14 cellular contexts compared by ENCODE assay signal in the genomic region with DNA sequence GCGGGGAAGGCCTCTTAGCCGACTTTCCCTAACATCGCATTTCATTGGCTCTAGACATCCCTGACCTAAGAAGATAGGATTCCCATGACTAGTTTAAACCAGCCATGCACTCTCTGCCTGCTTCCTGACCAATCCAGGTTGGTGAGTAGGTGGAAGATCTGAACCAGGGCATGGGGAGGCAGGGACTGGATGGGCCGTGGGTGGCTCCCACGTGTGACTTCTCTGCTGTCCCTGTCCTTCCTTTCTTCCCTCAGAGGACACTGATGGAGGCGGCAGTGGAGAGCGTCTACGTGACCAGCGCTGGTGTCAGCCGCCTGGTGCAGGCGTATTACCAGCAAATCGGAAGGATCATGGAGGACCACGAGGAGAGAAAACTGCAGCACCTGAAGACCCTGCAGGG.
A peak's percentile ranks its signal among the peaks of the same experiment; 100 is the strongest.
DNase-seq lines count a peak whose midpoint lies in the region; TF ChIP-seq lines count a peak whose summit lies in the region.
"Had no signal": no experiment of that assay in that cellular context is flagged by ENCODE, and none has a peak within 500 bp of the region (broad histone marks: within the 10 kb centered on the region; RNA-seq: fewer than 3 reads in every experiment).

No MANE protein-coding gene starts in this region.

- H3K4me1 ChIP-seq in sigmoid colon = no peaks in the 10 kb centered on the region
- H3K4me1 ChIP-seq: A549, Caco-2 had no signal

- H3K27ac Mint-ChIP-seq in neural crest cell (ENCODE audit: unreplicated experiment) (no peak overlapping the region), progenitor cell of endocrine pancreas (no peak overlapping the region)
- H3K27ac Mint-ChIP-seq: CD4-positive, alpha-beta T cell had no signal

- H3K27me3 ChIP-seq in sigmoid colon = no peaks in the 10 kb centered on the region

- intact Hi-C loops in sigmoid colon (cut with DNase I) = no loop called here

- H3K9me3 ChIP-seq in sigmoid colon = no peaks in the 10 kb centered on the region
- H3K9me3 ChIP-seq: A549, Caco-2 had no signal

- no peaks in the 10 kb centered on the region for H3K4me1 Mint-ChIP-seq in neural crest cell
- no peaks in the 10 kb centered on the region for H3K4me1 Mint-ChIP-seq in progenitor cell of endocrine pancreas (ENCODE audit: low read depth)

- TF ChIP-seq EP300 in sigmoid colon (IDR thresholded peaks at IDR 0.05) = no peak

- WGBS in sigmoid colon, 2 donors = 88 to 89% methylated on average over 13 of the region's 13 CpGs

- H3K4me3 ChIP-seq in sigmoid colon = no peak overlapping the region
- H3K4me3 ChIP-seq: A549 had no signal

- TF ChIP-seq CTCF in neural crest cell (conservative IDR thresholded peaks at IDR 0.05) (no peak), sigmoid colon (IDR thresholded peaks at IDR 0.05) (no peak), progenitor cell of endocrine pancreas (IDR thresholded peaks at IDR 0.05; ENCODE audit: unreplicated experiment) (no peak)

- H3K27me3 Mint-ChIP-seq in neural crest cell (ENCODE audit: low read depth) (no peaks in the 10 kb centered on the region), progenitor cell of endocrine pancreas (no peaks in the 10 kb centered on the region)
- H3K27me3 Mint-ChIP-seq: CD4-positive, alpha-beta T cell had no signal

- peak overlapping the region; percentile 26 for H3K4me3 Mint-ChIP-seq in neural crest cell
- no peak overlapping the region for H3K4me3 Mint-ChIP-seq in progenitor cell of endocrine pancreas (ENCODE audit: low read depth)
- H3K4me3 Mint-ChIP-seq: CD4-positive, alpha-beta T cell had no signal

- H3K9me3 Mint-ChIP-seq in neural crest cell = no peaks in the 10 kb centered on the region
- no peaks in the 10 kb centered on the region for H3K9me3 Mint-ChIP-seq in progenitor cell of endocrine pancreas (ENCODE audit: low read depth)
- H3K9me3 Mint-ChIP-seq: CD4-positive, alpha-beta T cell had no signal

- TF ChIP-seq POLR2A in sigmoid colon (IDR thresholded peaks at IDR 0.05) = no peak

- H3K36me3 Mint-ChIP-seq in neural crest cell (ENCODE audit: low read depth) (peaks cover 22% of the 10 kb centered on the region), progenitor cell of endocrine pancreas (ENCODE audit: insufficient read depth) (peaks cover 14% of the 10 kb centered on the region)

- H3K36me3 ChIP-seq in sigmoid colon = peaks cover 11 to 87% (median 36%) of the 10 kb centered on the region in 4 donors

- no peak overlapping the region for H3K27ac ChIP-seq in sigmoid colon
- H3K27ac ChIP-seq: 22Rv1, A549, C4-2B had no signal

- peak; percentile 25 for DNase-seq in activated effector memory CD4-positive, alpha-beta T cell treated with anti-CD3 and anti-CD28 coated beads, Interleukin-2, amount 50 U/mL, for 16 hours
- DNase-seq in activated effector memory CD4-positive, alpha-beta T cell treated with Interleukin-2 at 50 U/mL for 16 hours = no peak
- DNase-seq in RKO (ENCODE audit: low spot score) (peak; percentile 33), neural crest cell (ENCODE audit: low read depth, low spot score) (no peak), sigmoid colon (peak; percentile 28), progenitor cell of endocrine pancreas (ENCODE audit: low spot score, unreplicated experiment) (no peak), NCI-H146 (lab: John Stamatoyannopoulos, UW) (no peak)
- DNase-seq in activated CD4-positive, alpha-beta T cell treated with anti-CD3 and anti-CD28 coated beads for 1 hour = no peak
- DNase-seq: AML-193; Caco-2; CD4-positive, alpha-beta T cell had no signal

Comparison
In these comparisons a context has a peak if more than half of its experiments do, and no peak if none do; other contexts are left out.
1. DNase-seq: peak in activated effector memory CD4-positive, alpha-beta T cell treated with anti-CD3 and anti-CD28 coated beads, Interleukin-2, amount 50 U/mL, for 16 hours (single experiment), RKO (single experiment) and sigmoid colon (single experiment); none in activated effector memory CD4-positive, alpha-beta T cell treated with Interleukin-2 at 50 U/mL for 16 hours (single experiment), neural crest cell (single experiment), activated CD4-positive, alpha-beta T cell treated with anti-CD3 and anti-CD28 coated beads for 1 hour (single experiment), progenitor cell of endocrine pancreas (single experiment) and NCI-H146 (single experiment).